1 cellular context compared by ENCODE assay signal in the genomic region with DNA sequence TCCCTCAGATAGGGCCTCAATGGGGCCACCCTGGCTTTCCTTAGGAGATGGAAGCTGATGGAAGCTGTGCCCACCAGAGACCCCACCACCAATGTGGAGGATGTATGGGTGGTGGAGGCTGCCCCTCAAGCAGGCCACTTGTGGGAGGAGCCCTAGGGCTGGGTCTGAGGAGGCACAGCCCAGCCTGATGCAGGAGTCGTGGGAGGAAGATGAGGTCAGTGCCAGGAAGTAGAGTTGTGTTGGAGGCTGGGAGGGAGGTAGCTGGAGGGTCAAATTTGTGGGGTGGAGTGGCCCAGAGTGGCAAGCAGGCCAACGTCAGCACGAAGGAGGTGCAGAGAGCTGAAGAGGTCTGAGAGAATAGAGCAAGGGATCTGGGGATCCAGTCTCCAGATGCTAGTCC.
TF ChIP-seq lines count a peak whose summit lies in the region.

No MANE protein-coding gene starts in this region.

TF ChIP-seq in IMR-90, 13 proteins besides CTCF, POLR2A, EP300 and RAD21:
- no peak for TF ChIP-seq BHLHE40 (IDR thresholded peaks at IDR 0.05; ENCODE audit: low read depth, low read length)
